ENCODE assay signal across 1 cellular context in genomic region chr18:13137041-13137938, GRCh38.
TF ChIP-seq lines count a peak whose summit lies in the region.

No MANE protein-coding gene starts in this region.

TF ChIP-seq in HepG2, 621 proteins besides CTCF, POLR2A, EP300 and RAD21 (continued from another document and continues in another):
- TF ChIP-seq AFF4 (CRISPR knock-in tag; IDR thresholded peaks at IDR 0.05) (no peak; the same call in 1 of the 2 replicates), HMGXB3 (CRISPR knock-in tag; IDR thresholded peaks at IDR 0.05; ENCODE audit: borderline replicate concordance) (no peak), ZNF629 (CRISPR knock-in tag; conservative IDR thresholded peaks at IDR 0.05) (no peak), NR2F2 (IDR thresholded peaks at IDR 0.05; ENCODE audit: borderline replicate concordance, low read depth) (no peak), SIN3A (IDR thresholded peaks at IDR 0.05; ENCODE audit: borderline replicate concordance, low read depth, low read length) (no peak), ZNF792 (CRISPR knock-in tag; IDR thresholded peaks at IDR 0.05) (no peak), FOXO1 (CRISPR knock-in tag; IDR thresholded peaks at IDR 0.05) (no peak; the same call in 1 of the 2 replicates), MBNL3 (CRISPR knock-in tag; conservative IDR thresholded peaks at IDR 0.05) (no peak), ATF7-NPFF (CRISPR knock-in tag; IDR thresholded peaks at IDR 0.05; ENCODE audit: low read depth) (no peak), TMF1 (CRISPR knock-in tag; IDR thresholded peaks at IDR 0.05; ENCODE audit: low read depth) (peak; percentile 35; the same call in 1 of the 2 replicates), BRF2 (CRISPR knock-in tag; IDR thresholded peaks at IDR 0.05) (no peak), KMT2A (CRISPR knock-in tag; IDR thresholded peaks at IDR 0.05) (peak; percentile 66; the same call in 1 of the 2 replicates), DPF2 (CRISPR knock-in tag; IDR thresholded peaks at IDR 0.05; ENCODE audit: borderline replicate concordance, low read depth) (no peak), ATF2 (CRISPR knock-in tag; IDR thresholded peaks at IDR 0.05) (no peak), NR2F6 (IDR thresholded peaks at IDR 0.05) (no peak), NR2F6 (CRISPR knock-in tag; IDR thresholded peaks at IDR 0.05) (no peak), ZNF576 (CRISPR knock-in tag; IDR thresholded peaks at IDR 0.05) (no peak), ZNF230 (CRISPR knock-in tag; IDR thresholded peaks at IDR 0.05) (no peak), ZNF766 (CRISPR knock-in tag; IDR thresholded peaks at IDR 0.05; ENCODE audit: borderline replicate concordance) (no peak), ZNF580 (CRISPR knock-in tag; IDR thresholded peaks at IDR 0.05; ENCODE audit: borderline replicate concordance, low read depth) (0 out of 2 replicates have a peak, but pooled peaks have one; percentile 0), SCMH1 (CRISPR knock-in tag; IDR thresholded peaks at IDR 0.05; ENCODE audit: borderline replicate concordance) (no peak), ZNF547 (CRISPR knock-in tag; IDR thresholded peaks at IDR 0.05) (peak; percentile 77; the same call in 1 of the 2 replicates), ZC3H4 (CRISPR knock-in tag; IDR thresholded peaks at IDR 0.05; ENCODE audit: borderline replicate concordance) (peak; percentile 66; the same call in 1 of the 2 replicates), LBX2 (CRISPR knock-in tag; IDR thresholded peaks at IDR 0.05; ENCODE audit: borderline replicate concordance) (0 out of 2 replicates have a peak, but pooled peaks have one; percentile 13), REST (IDR thresholded peaks at IDR 0.05; ENCODE audit: borderline replicate concordance in 1 of 2, low read depth in 1 of 2, low read length in 2 of 2) (no peak), ZNF142 (CRISPR knock-in tag; IDR thresholded peaks at IDR 0.05) (no peak; the same call in 1 of the 2 replicates), ZNF546 (CRISPR knock-in tag; conservative IDR thresholded peaks at IDR 0.05) (peak; percentile 64; the same call in 1 of the 2 replicates), RFXANK (CRISPR knock-in tag; IDR thresholded peaks at IDR 0.05) (no peak), BCL6 (CRISPR knock-in tag; IDR thresholded peaks at IDR 0.05) (no peak), MLX (CRISPR knock-in tag; IDR thresholded peaks at IDR 0.05) (no peak), SP4 (CRISPR knock-in tag; IDR thresholded peaks at IDR 0.05) (no peak), ASH2L (IDR thresholded peaks at IDR 0.05; ENCODE audit: insufficient read length, low read depth, low read length) (peak; percentile 87), ZEB1 (IDR thresholded peaks at IDR 0.05; ENCODE audit: insufficient replicate concordance, low read depth) (peak; percentile 46), KDM5B (CRISPR knock-in tag; IDR thresholded peaks at IDR 0.05; ENCODE audit: borderline replicate concordance) (peak; percentile 70; the same call in 1 of the 2 replicates), ZNF44 (CRISPR knock-in tag; IDR thresholded peaks at IDR 0.05) (no peak), ZNF430 (CRISPR knock-in tag; IDR thresholded peaks at IDR 0.05) (peak; percentile 14; the same call in 1 of the 2 replicates)
